9 cellular contexts compared by ENCODE assay signal in the genomic region with DNA sequence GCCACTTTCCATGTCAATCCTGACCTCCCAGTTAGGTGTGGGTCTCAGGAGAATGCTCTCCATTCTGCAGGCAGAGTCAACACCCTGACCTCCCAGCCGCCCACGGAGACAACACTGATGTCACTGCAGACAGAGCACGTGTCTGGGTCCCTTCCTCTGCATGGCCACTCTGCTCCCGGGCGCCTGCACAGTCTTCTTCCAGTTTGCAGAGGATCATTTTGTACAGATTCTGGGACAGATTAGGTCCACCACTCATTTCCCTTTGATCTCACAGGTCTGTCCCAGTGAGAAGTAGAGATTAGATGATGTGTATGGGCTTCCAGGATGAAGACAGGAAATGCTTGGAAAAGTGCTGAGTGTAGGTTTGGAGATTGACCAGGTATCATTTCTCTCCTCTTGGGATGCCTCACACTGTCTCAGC. TPM values are rescaled to one million over a fixed set of nuclear protein-coding genes. Genes with fewer than 3 reads are reported as not detected.
DNase-seq lines count a peak whose midpoint lies in the region; ATAC-seq and TF ChIP-seq lines count a peak whose summit lies in the region.
"Had no signal": no experiment of that assay in that cellular context is flagged by ENCODE, and none has a peak within 500 bp of the region (broad histone marks: within the 10 kb centered on the region; RNA-seq: fewer than 3 reads in every experiment).

No MANE protein-coding gene starts in this region.

- no peak overlapping the region for H3K27ac Mint-ChIP-seq in activated CD4-positive, alpha-beta T cell treated with anti-CD3 and anti-CD28 coated beads, Interleukin-2, amount 10 ng/mL, durations not matched to agents 7 days and 5 days
- no peak overlapping the region for H3K27ac Mint-ChIP-seq in activated CD8-positive, alpha-beta memory T cell treated with anti-CD3 and anti-CD28 coated beads, Interleukin-2, amount 10 ng/mL, durations not matched to agents 7 days and 5 days

- intact Hi-C loops in right lobe of liver (cut with DNase I) (no loop called here), tibial artery (cut with DNase I; ENCODE audit: low total_unique reads) (no loop called here)

- H3K9me3 Mint-ChIP-seq in activated CD4-positive, alpha-beta T cell treated with anti-CD3 and anti-CD28 coated beads, Interleukin-2, amount 10 ng/mL, durations not matched to agents 7 days and 5 days = no peaks in the 10 kb centered on the region
- no peaks in the 10 kb centered on the region for H3K9me3 Mint-ChIP-seq in activated CD8-positive, alpha-beta memory T cell treated with anti-CD3 and anti-CD28 coated beads, Interleukin-2, amount 10 ng/mL, durations not matched to agents 7 days and 5 days (ENCODE audit: low read depth)

- H3K27me3 ChIP-seq in right lobe of liver (no peaks in the 10 kb centered on the region), tibial artery (no peaks in the 10 kb centered on the region), H7 (ENCODE audit: control insufficient read depth, insufficient read depth, low read length) (no peaks in the 10 kb centered on the region; the same call in 1 of the 2 replicates)

- H3K4me1 ChIP-seq in right lobe of liver = no peaks in the 10 kb centered on the region
- peaks cover 0 to 25% (median 17%) of the 10 kb centered on the region in 4 donors for H3K4me1 ChIP-seq in tibial artery

- H3K4me1 Mint-ChIP-seq in activated CD4-positive, alpha-beta T cell treated with anti-CD3 and anti-CD28 coated beads, Interleukin-2, amount 10 ng/mL, durations not matched to agents 7 days and 5 days = no peaks in the 10 kb centered on the region
- H3K4me1 Mint-ChIP-seq in activated CD8-positive, alpha-beta memory T cell treated with anti-CD3 and anti-CD28 coated beads, Interleukin-2, amount 10 ng/mL, durations not matched to agents 7 days and 5 days = peaks cover 5% of the 10 kb centered on the region

- H3K4me3 Mint-ChIP-seq in activated CD4-positive, alpha-beta T cell treated with anti-CD3 and anti-CD28 coated beads, Interleukin-2, amount 10 ng/mL, durations not matched to agents 7 days and 5 days = no peak overlapping the region
- H3K4me3 Mint-ChIP-seq in activated CD8-positive, alpha-beta memory T cell treated with anti-CD3 and anti-CD28 coated beads, Interleukin-2, amount 10 ng/mL, durations not matched to agents 7 days and 5 days = no peak overlapping the region

- POLR2A ChIA-PET in activated CD4-positive, alpha-beta T cell treated with anti-CD3 and anti-CD28 coated beads, Interleukin-2, amount 10 ng/mL, durations not matched to agents 7 days and 5 days (lab: Charles Lee) = no interaction called here

- H3K36me3 ChIP-seq in right lobe of liver (no peaks in the 10 kb centered on the region), tibial artery (no peaks in the 10 kb centered on the region), H7 (replicated peaks; ENCODE audit: control insufficient read depth, insufficient read depth, low read length) (no peaks in the 10 kb centered on the region)

- ATAC-seq in right lobe of liver (peak; percentile 51 to 93 (median 60)), GM21447 (IDR thresholded peaks at IDR 0.05; ENCODE audit: unreplicated experiment) (no peak)
- no peak for ATAC-seq in activated CD8-positive, alpha-beta memory T cell treated with anti-CD3 and anti-CD28 coated beads, Interleukin-2, amount 10 ng/mL, durations not matched to agents 7 days and 5 days

- CTCF ChIA-PET in activated CD4-positive, alpha-beta T cell treated with anti-CD3 and anti-CD28 coated beads, Interleukin-2, amount 10 ng/mL, durations not matched to agents 7 days and 5 days (lab: Charles Lee) = no interaction called here
- CTCF ChIA-PET in activated CD8-positive, alpha-beta memory T cell treated with anti-CD3 and anti-CD28 coated beads, Interleukin-2, amount 10 ng/mL, durations not matched to agents 7 days and 5 days (lab: Charles Lee) = no interaction called here

- peaks cover 12% of the 10 kb centered on the region for H3K27me3 Mint-ChIP-seq in activated CD4-positive, alpha-beta T cell treated with anti-CD3 and anti-CD28 coated beads, Interleukin-2, amount 10 ng/mL, durations not matched to agents 7 days and 5 days
- H3K27me3 Mint-ChIP-seq in activated CD8-positive, alpha-beta memory T cell treated with anti-CD3 and anti-CD28 coated beads, Interleukin-2, amount 10 ng/mL, durations not matched to agents 7 days and 5 days = peaks cover 31% of the 10 kb centered on the region

- TF ChIP-seq CTCF in right lobe of liver (IDR thresholded peaks at IDR 0.05) (no peak), tibial artery (IDR thresholded peaks at IDR 0.05) (no peak)

- 31% methylated on average over 5 of the region's 5 CpGs for WGBS in right lobe of liver (ENCODE audit: insufficient coverage, low coverage, low lambda C conversion rate, missing lambda C conversion rate)

- no peaks in the 10 kb centered on the region for H3K36me3 Mint-ChIP-seq in activated CD4-positive, alpha-beta T cell treated with anti-CD3 and anti-CD28 coated beads, Interleukin-2, amount 10 ng/mL, durations not matched to agents 7 days and 5 days (ENCODE audit: low read depth)
- no peaks in the 10 kb centered on the region for H3K36me3 Mint-ChIP-seq in activated CD8-positive, alpha-beta memory T cell treated with anti-CD3 and anti-CD28 coated beads, Interleukin-2, amount 10 ng/mL, durations not matched to agents 7 days and 5 days

- peak; percentile 39 for DNase-seq in activated CD4-positive, alpha-beta T cell treated with anti-CD3 and anti-CD28 coated beads for 48 hours
- no peak for DNase-seq in activated CD4-positive, alpha-beta T cell treated with anti-CD3 and anti-CD28 coated beads, Interleukin-2, amount 10 ng/mL, durations not matched to agents 7 days and 5 days
- DNase-seq in caudate nucleus (lab: John Stamatoyannopoulos, UW) (peak in 49 of 61 donors; percentile 16 to 76 (median 54)), right lobe of liver (peak in 1 of 3 donors; percentile 69), tibial artery (no peak), H7 (no peak)
- no peak for DNase-seq in activated CD8-positive, alpha-beta memory T cell treated with anti-CD3 and anti-CD28 coated beads, Interleukin-2, amount 10 ng/mL, durations not matched to agents 7 days and 5 days
- DNase-seq: activated CD4-positive, alpha-beta T cell treated with anti-CD3 and anti-CD28 coated beads, Interleukin-2, amount 50 U/mL, for 1 hour had no signal

- no peaks in the 10 kb centered on the region for H3K9me3 ChIP-seq in right lobe of liver
- H3K9me3 ChIP-seq in tibial artery = no peaks in the 10 kb centered on the region

- no peak for TF ChIP-seq POLR2A in right lobe of liver (IDR thresholded peaks at IDR 0.05)

- H3K27ac ChIP-seq in caudate nucleus (ENCODE audit: low read depth, low read length) (peak overlapping the region; percentile 98), right lobe of liver (no peak overlapping the region), tibial artery (peak overlapping the region; percentile 20 to 39)

- no peak overlapping the region for H3K4me3 ChIP-seq in right lobe of liver
- no peak overlapping the region for H3K4me3 ChIP-seq in tibial artery
- H3K4me3 ChIP-seq in H7 (ENCODE audit: insufficient read depth, low read depth, low read length) = no peak overlapping the region

RNA-seq across cellular contexts. Expression of gene MYBPHL, which starts 8.1 kb away (rescaled TPM):
- not detected for total RNA-seq in activated CD4-positive, alpha-beta T cell treated with anti-CD3 and anti-CD28 coated beads, Interleukin-2, amount 10 ng/mL, durations not matched to agents 7 days and 5 days
- not detected for total RNA-seq in right lobe of liver
- total RNA-seq in H7 (2014; rRNA removed; shearing (Covaris generic)) = not detected in 2 replicates
- not detected for total RNA-seq in activated CD8-positive, alpha-beta memory T cell treated with anti-CD3 and anti-CD28 coated beads, Interleukin-2, amount 10 ng/mL, durations not matched to agents 7 days and 5 days

RNA-seq across cellular contexts. Expression of gene PSRC1, which starts 15.7 kb away (rescaled TPM):
- total RNA-seq in activated CD4-positive, alpha-beta T cell treated with anti-CD3 and anti-CD28 coated beads, Interleukin-2, amount 10 ng/mL, durations not matched to agents 7 days and 5 days = 10 to 100 TPM; 32.7 to 34.5 TPM
- 1 to 10 TPM in 5 of 6 experiments, under 1 TPM in 1; 0.70 to 3.4 (median 1.5) TPM for total RNA-seq in right lobe of liver
- 112 and 141 TPM in 2 replicates for total RNA-seq in H7 (2014; rRNA removed; shearing (Covaris generic))
- total RNA-seq in activated CD8-positive, alpha-beta memory T cell treated with anti-CD3 and anti-CD28 coated beads, Interleukin-2, amount 10 ng/mL, durations not matched to agents 7 days and 5 days = 10 to 100 TPM; 19.6 to 36.1 TPM

RNA-seq across cellular contexts. Expression of gene CELSR2, which starts 49.3 kb away (rescaled TPM):
- 1 to 10 TPM; 5.2 to 5.3 TPM for total RNA-seq in activated CD4-positive, alpha-beta T cell treated with anti-CD3 and anti-CD28 coated beads, Interleukin-2, amount 10 ng/mL, durations not matched to agents 7 days and 5 days
- total RNA-seq in right lobe of liver = 1 to 10 TPM; 1.3 to 3.3 (median 3.0) TPM
- 7.8 and 11.0 TPM in 2 replicates for total RNA-seq in H7 (2014; rRNA removed; shearing (Covaris generic))
- total RNA-seq in activated CD8-positive, alpha-beta memory T cell treated with anti-CD3 and anti-CD28 coated beads, Interleukin-2, amount 10 ng/mL, durations not matched to agents 7 days and 5 days = 1 to 10 TPM; 3.3 to 4.0 TPM

Comparison
In these comparisons a context has a peak if more than half of its experiments do, and no peak if none do; other contexts are left out.
1. DNase-seq: peak in activated CD4-positive, alpha-beta T cell treated with anti-CD3 and anti-CD28 coated beads for 48 hours (single experiment) and caudate nucleus (49 of 61); none in activated CD4-positive, alpha-beta T cell treated with anti-CD3 and anti-CD28 coated beads, Interleukin-2, amount 10 ng/mL, durations not matched to agents 7 days and 5 days (single experiment), tibial artery (0 of 2), H7 (single experiment) and activated CD8-positive, alpha-beta memory T cell treated with anti-CD3 and anti-CD28 coated beads, Interleukin-2, amount 10 ng/mL, durations not matched to agents 7 days and 5 days (single experiment).
2. H3K27ac ChIP-seq: peak in caudate nucleus (single experiment) and tibial artery (2 of 2); none in right lobe of liver (0 of 3).
3. ATAC-seq: peak in right lobe of liver (4 of 4); none in GM21447 (single experiment) and activated CD8-positive, alpha-beta memory T cell treated with anti-CD3 and anti-CD28 coated beads, Interleukin-2, amount 10 ng/mL, durations not matched to agents 7 days and 5 days (single experiment).
4. RNA of gene PSRC1, which starts 15.7 kb away (total RNA-seq): 112 to 141 TPM in H7, 19.6 to 36.1 TPM in activated CD8-positive, alpha-beta memory T cell treated with anti-CD3 and anti-CD28 coated beads, Interleukin-2, amount 10 ng/mL, durations not matched to agents 7 days and 5 days and 32.7 to 34.5 TPM in activated CD4-positive, alpha-beta T cell treated with anti-CD3 and anti-CD28 coated beads, Interleukin-2, amount 10 ng/mL, durations not matched to agents 7 days and 5 days; 0.70 to 3.4 TPM in right lobe of liver; every median in the first group is over 4 times any median in the second.